16 cellular contexts compared by ENCODE assay signal in genomic region chr19:51296331-51297093, GRCh38. TPM values are rescaled to one million over a fixed set of nuclear protein-coding genes. Genes with fewer than 3 reads are reported as not detected.
DNase-seq lines count a peak whose midpoint lies in the region; ATAC-seq and TF ChIP-seq lines count a peak whose summit lies in the region.
"Had no signal": no experiment of that assay in that cellular context is flagged by ENCODE, and none has a peak within 500 bp of the region (broad histone marks: within the 10 kb centered on the region; RNA-seq: fewer than 3 reads in every experiment).

No MANE protein-coding gene starts in this region.

- ATAC-seq in SK-N-SH treated with all-trans-retinoic acid at 6 μM for 48 hours = peak; percentile 41

- DNase-seq in COLO829 (ENCODE audit: low spot score) = peak; percentile 28
- DNase-seq in HT-29 (ENCODE audit: low spot score) = peak; percentile 30
- DNase-seq in mesenteric fat pad (ENCODE audit: low spot score) = peak; percentile 72
- DNase-seq in T1000 (lab: John Stamatoyannopoulos, UW) = no peak
- no peak for DNase-seq in activated CD8-positive, alpha-beta memory T cell treated with anti-CD3 and anti-CD28 coated beads, Interleukin-2, amount 50 U/mL, for 48 hours
- DNase-seq in superior temporal gyrus (ENCODE audit: extremely low spot score) = no peak
- DNase-seq in NCI-H446 treated with DMSO at 0.1 percent for 48 hours (lab: John Stamatoyannopoulos, UW) = no peak
- DNase-seq: activated CD4-positive, alpha-beta T cell treated with anti-CD3 and anti-CD28 coated beads, Interleukin-2, amount 50 U/mL, for 4 hours; cerebellar nuclear complex; DMS53; NCI-H146; NCI-H510A treated with DMSO at 0.1 percent for 48 hours; RPMI8226; stomach had no signal

TF ChIP-seq in SK-N-SH treated with all-trans-retinoic acid at 6 μM for 48 hours, 23 proteins besides CTCF, POLR2A, EP300 and RAD21:
- TF ChIP-seq CSRNP3 (CRISPR knock-in tag; IDR thresholded peaks at IDR 0.05) (no peak), OSR1 (CRISPR knock-in tag; IDR thresholded peaks at IDR 0.05) (no peak), ZC3H10 (CRISPR knock-in tag; IDR thresholded peaks at IDR 0.05) (no peak), ARNTL (CRISPR knock-in tag; IDR thresholded peaks at IDR 0.05; ENCODE audit: borderline replicate concordance, low read depth) (no peak), TCF4 (CRISPR knock-in tag; IDR thresholded peaks at IDR 0.05; ENCODE audit: borderline replicate concordance) (no peak), ZNF8 (CRISPR knock-in tag; IDR thresholded peaks at IDR 0.05) (no peak), ZNF70 (CRISPR knock-in tag; IDR thresholded peaks at IDR 0.05) (no peak), PPARA (CRISPR knock-in tag; IDR thresholded peaks at IDR 0.05; ENCODE audit: borderline replicate concordance) (no peak), TSHZ2 (CRISPR knock-in tag; IDR thresholded peaks at IDR 0.05) (no peak), CSDC2 (CRISPR knock-in tag; IDR thresholded peaks at IDR 0.05) (no peak), ZNF565 (CRISPR knock-in tag; conservative IDR thresholded peaks at IDR 0.05; ENCODE audit: low read depth) (no peak), GLIS3 (CRISPR knock-in tag; IDR thresholded peaks at IDR 0.05) (no peak), TOX (CRISPR knock-in tag; IDR thresholded peaks at IDR 0.05; ENCODE audit: borderline replicate concordance) (no peak), RARB (CRISPR knock-in tag; IDR thresholded peaks at IDR 0.05) (no peak), BACH2 (CRISPR knock-in tag; IDR thresholded peaks at IDR 0.05; ENCODE audit: borderline replicate concordance) (no peak)

RNA-seq across cellular contexts. Expression of gene IGLON5, which starts 14.9 kb away (rescaled TPM):
- not detected in 2 replicates for total RNA-seq in HT-29 (2014; rRNA removed; shearing (Covaris generic))
- total RNA-seq in mesenteric fat pad = 3.7 TPM
- total RNA-seq: osteocyte had no signal

RNA-seq across cellular contexts. Expression of gene VSIG10L, which starts 45.4 kb away (rescaled TPM):
- total RNA-seq in HT-29 (2014; rRNA removed; shearing (Covaris generic)) = 35.1 and 42.6 TPM in 2 replicates
- 2.4 TPM for total RNA-seq in mesenteric fat pad

RNA-seq across cellular contexts. Expression of gene SIGLECL1, which starts 45.6 kb away (rescaled TPM):
- not detected in 2 replicates for total RNA-seq in HT-29 (2014; rRNA removed; shearing (Covaris generic))
- not detected for total RNA-seq in mesenteric fat pad
- total RNA-seq: osteocyte, stomach had no signal

Comparison
In these comparisons a context has a peak if more than half of its experiments do, and no peak if none do; other contexts are left out.
1. DNase-seq: peak in COLO829 (single experiment), HT-29 (single experiment) and mesenteric fat pad (single experiment); none in T1000 (single experiment), activated CD8-positive, alpha-beta memory T cell treated with anti-CD3 and anti-CD28 coated beads, Interleukin-2, amount 50 U/mL, for 48 hours (single experiment), superior temporal gyrus (single experiment) and NCI-H446 treated with DMSO at 0.1 percent for 48 hours (single experiment).
2. RNA of gene VSIG10L, which starts 45.4 kb away (total RNA-seq): 35.1 to 42.6 TPM in HT-29; 2.4 TPM in mesenteric fat pad (single experiment); every median in the first group is over 10 times any median in the second.